11 cellular contexts compared by ENCODE assay signal in genomic region chr3:195196266-195196665, GRCh38.
DNase-seq lines count a peak whose midpoint lies in the region; ATAC-seq and TF ChIP-seq lines count a peak whose summit lies in the region.
"Had no signal": no experiment of that assay in that cellular context is flagged by ENCODE, and none has a peak within 500 bp of the region (broad histone marks: within the 10 kb centered on the region; RNA-seq: fewer than 3 reads in every experiment).

No MANE protein-coding gene starts in this region.

- peak overlapping the region; percentile 74 for H3K27ac ChIP-seq in ACC112 (ENCODE audit: low read depth, low read length)
- H3K27ac ChIP-seq in HUES48 (ENCODE audit: low read depth, low read length): peak overlapping the region; percentile 74
- H3K27ac ChIP-seq in cingulate gyrus (ENCODE audit: low read depth, low read length): peak overlapping the region; percentile 79
- H3K27ac ChIP-seq in lower lobe of right lung: peak overlapping the region; percentile 13
- H3K27ac ChIP-seq: neutrophil had no signal

- intact Hi-C loops in lower lobe of right lung (cut with DNase I): no loop called here

- H3K9ac ChIP-seq in HUES48 (ENCODE audit: low read depth, low read length): no peak overlapping the region

- no peaks in the 10 kb centered on the region for H3K27me3 Mint-ChIP-seq in activated CD4-positive, alpha-beta T cell treated with anti-CD3 and anti-CD28 coated beads, Interleukin-2, amount 10 ng/mL, durations not matched to agents 7 days and 5 days

- no peak overlapping the region; the same call in 1 of the 2 replicates for H3K4me3 ChIP-seq in ACC112 (ENCODE audit: low read depth, low read length)
- no peak overlapping the region for H3K4me3 ChIP-seq in HUES48 (ENCODE audit: low read depth, low read length)
- no peak overlapping the region for H3K4me3 ChIP-seq in lower lobe of right lung

- peaks cover 8% of the 10 kb centered on the region for H3K79me2 ChIP-seq in ACC112 (ENCODE audit: control insufficient read depth, insufficient read depth, low read length, unreplicated experiment)

- H3K4me3 Mint-ChIP-seq in activated CD4-positive, alpha-beta T cell treated with anti-CD3 and anti-CD28 coated beads, Interleukin-2, amount 10 ng/mL, durations not matched to agents 7 days and 5 days: no peak overlapping the region

- CTCF ChIA-PET in activated CD4-positive, alpha-beta T cell treated with anti-CD3 and anti-CD28 coated beads, Interleukin-2, amount 10 ng/mL, durations not matched to agents 7 days and 5 days (lab: Charles Lee): interaction anchor here (0.6 to 1.4 kb wide), 2 partner anchors 9 to 34 kb away, joined by 4 read pairs; no protein-coding TSS in a partner anchor

- peaks cover 6% of the 10 kb centered on the region for H3K4me1 Mint-ChIP-seq in activated CD4-positive, alpha-beta T cell treated with anti-CD3 and anti-CD28 coated beads, Interleukin-2, amount 10 ng/mL, durations not matched to agents 7 days and 5 days

- POLR2A ChIA-PET in activated CD4-positive, alpha-beta T cell treated with anti-CD3 and anti-CD28 coated beads, Interleukin-2, amount 10 ng/mL, durations not matched to agents 7 days and 5 days (lab: Charles Lee): no interaction called here

- peaks cover 8% of the 10 kb centered on the region for H3K9me3 ChIP-seq in HUES48 (ENCODE audit: control insufficient read depth, insufficient read depth, low read length)
- peaks cover 4% of the 10 kb centered on the region for H3K9me3 ChIP-seq in lower lobe of right lung
- H3K9me3 ChIP-seq: neutrophil had no signal

- H3K9me3 Mint-ChIP-seq in activated CD4-positive, alpha-beta T cell treated with anti-CD3 and anti-CD28 coated beads, Interleukin-2, amount 10 ng/mL, durations not matched to agents 7 days and 5 days: peaks cover 7% of the 10 kb centered on the region

- peaks cover 4% of the 10 kb centered on the region for H3K36me3 Mint-ChIP-seq in activated CD4-positive, alpha-beta T cell treated with anti-CD3 and anti-CD28 coated beads, Interleukin-2, amount 10 ng/mL, durations not matched to agents 7 days and 5 days (ENCODE audit: low read depth)

- no peak overlapping the region for H3K27ac Mint-ChIP-seq in activated CD4-positive, alpha-beta T cell treated with anti-CD3 and anti-CD28 coated beads, Interleukin-2, amount 10 ng/mL, durations not matched to agents 7 days and 5 days

- peaks cover 45% of the 10 kb centered on the region for H3K4me1 ChIP-seq in ACC112 (ENCODE audit: control insufficient read depth, insufficient read depth, low read length, unreplicated experiment)
- H3K4me1 ChIP-seq in HUES48 (ENCODE audit: control insufficient read depth, insufficient read depth, low read length): peaks cover 23% of the 10 kb centered on the region
- H3K4me1 ChIP-seq in lower lobe of right lung: peaks cover 25% of the 10 kb centered on the region

- ATAC-seq in lower lobe of right lung: no peak
- ATAC-seq in GM21529 (IDR thresholded peaks at IDR 0.05; ENCODE audit: unreplicated experiment): no peak

- TF ChIP-seq CTCF in lower lobe of right lung (IDR thresholded peaks at IDR 0.05): no peak

- peak overlapping the region; percentile 56 for H2AFZ ChIP-seq in ACC112 (ENCODE audit: low read length, unreplicated experiment)

- H3K36me3 ChIP-seq in ACC112 (ENCODE audit: insufficient read depth, low read length) (peaks cover 8% of the 10 kb centered on the region), HUES48 (ENCODE audit: control insufficient read depth, insufficient read depth, low read length) (no peaks in the 10 kb centered on the region), lower lobe of right lung (no peaks in the 10 kb centered on the region)
- H3K36me3 ChIP-seq: neutrophil had no signal

- DNase-seq in lower lobe of right lung (no peak), CD1c-positive myeloid dendritic cell (ENCODE audit: extremely low spot score) (no peak), epidermal melanocyte (ENCODE audit: insufficient read length, low spot score) (no peak)
- no peak for DNase-seq in activated CD4-positive, alpha-beta T cell treated with anti-CD3 and anti-CD28 coated beads, Interleukin-2, amount 10 ng/mL, durations not matched to agents 7 days and 5 days
- DNase-seq: DMS 273 treated with DMSO at 0.1 percent for 48 hours, NCI-H446 treated with DMSO at 0.1 percent for 48 hours had no signal

- no peaks in the 10 kb centered on the region for H3K27me3 ChIP-seq in ACC112 (ENCODE audit: insufficient read depth, low read length)
- no peaks in the 10 kb centered on the region for H3K27me3 ChIP-seq in HUES48 (ENCODE audit: control insufficient read depth, insufficient read depth, low read length)
- H3K27me3 ChIP-seq in lower lobe of right lung (ENCODE audit: low read depth): no peaks in the 10 kb centered on the region
- H3K27me3 ChIP-seq: neutrophil had no signal

Comparison
In these comparisons a context has a peak if more than half of its experiments do, and no peak if none do; other contexts are left out.
1. H3K27ac ChIP-seq: peak in every context shown above with its lines; median percentile 79 in cingulate gyrus; 74 in ACC112; 74 in HUES48; 13 in lower lobe of right lung.